Comparison of ENCODE assay signal across 23 cellular contexts in the genomic region with DNA sequence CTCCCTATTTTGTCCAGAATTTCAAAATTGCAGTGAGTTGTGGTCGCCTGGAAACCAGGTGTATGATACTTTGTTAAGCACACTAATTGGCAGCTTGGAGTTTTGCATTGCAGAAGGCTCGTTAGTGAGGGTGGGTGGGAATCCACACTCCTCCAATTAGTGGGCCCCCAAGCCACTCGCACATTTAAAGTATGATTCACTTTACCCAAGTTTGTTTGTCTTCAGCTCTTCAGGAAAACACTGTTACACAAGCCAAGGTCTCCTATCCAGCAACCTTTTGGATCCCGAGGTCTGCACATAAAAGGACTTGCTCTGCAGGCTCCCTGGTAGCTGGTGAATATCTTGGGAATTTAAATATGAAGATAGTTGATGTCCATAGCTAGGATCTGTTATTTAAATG.
DNase-seq lines count a peak whose midpoint lies in the region; ATAC-seq, FAIRE-seq and TF ChIP-seq lines count a peak whose summit lies in the region.
"Had no signal": no experiment of that assay in that cellular context is flagged by ENCODE, and none has a peak within 500 bp of the region (broad histone marks: within the 10 kb centered on the region; RNA-seq: fewer than 3 reads in every experiment).

No MANE protein-coding gene starts in this region.

- DNase-seq in HepG2 (ENCODE audit: low spot score) (no peak), right lobe of liver (no peak), astrocyte of the hippocampus (ENCODE audit: low read depth, low spot score) (peak; percentile 31), esophagus squamous epithelium (lab: John Stamatoyannopoulos, UW) (no peak), type B pancreatic cell (ENCODE audit: extremely low spot score, unreplicated experiment) (no peak), dedifferentiated amniotic fluid mesenchymal stem cell (ENCODE audit: extremely low spot score) (no peak), DMS153 treated with DMSO at 0.1 percent for 48 hours (lab: John Stamatoyannopoulos, UW; ENCODE audit: unreplicated experiment) (no peak)
- DNase-seq: CD4-positive, alpha-beta memory T cell; DMS53; GDM1; KBM-7; MM.1S; NCI-H1048; NCI-H1417 treated with DMSO at 0.1 percent for 48 hours; NCI-H1930; NCI-H226; NCI-H510A treated with DMSO at 0.1 percent for 48 hours; NCI-H82; Right ventricle myocardium superior had no signal

- peaks cover 40% of the 10 kb centered on the region for H3K4me1 Mint-ChIP-seq in type B pancreatic cell (ENCODE audit: unreplicated experiment)
- H3K4me1 Mint-ChIP-seq: CD4-positive, alpha-beta memory T cell had no signal

- no peaks in the 10 kb centered on the region for H3K27me3 Mint-ChIP-seq in type B pancreatic cell

- TF ChIP-seq EP300 in HepG2 (IDR thresholded peaks at IDR 0.05; ENCODE audit: low read depth in 2 of 2, low read length in 2 of 2) (no peak; a peak in 1 of 4 replicates), HepG2 (CRISPR knock-in tag; IDR thresholded peaks at IDR 0.05; ENCODE audit: borderline replicate concordance) (no peak)

- H3K9me3 ChIP-seq in HepG2 (ENCODE audit: low read length) (no peaks in the 10 kb centered on the region), right lobe of liver (no peaks in the 10 kb centered on the region), esophagus squamous epithelium (no peaks in the 10 kb centered on the region)
- H3K9me3 ChIP-seq: BLaER1 treated with 17β-estradiol and CSF1 and Interleukin-3, amounts not matched to agents 10 nM and 100 nM had no signal

- TF ChIP-seq CTCF in HepG2 (CRISPR knock-in tag; IDR thresholded peaks at IDR 0.05), result no peak
- no peak for TF ChIP-seq CTCF in right lobe of liver (IDR thresholded peaks at IDR 0.05)
- no peak for TF ChIP-seq CTCF in esophagus squamous epithelium (IDR thresholded peaks at IDR 0.05)
- no peak for TF ChIP-seq CTCF in type B pancreatic cell (conservative IDR thresholded peaks at IDR 0.05)

- ATAC-seq in HepG2, result no peak
- no peak for ATAC-seq in right lobe of liver
- no peak for ATAC-seq in HG02981 (IDR thresholded peaks at IDR 0.05; ENCODE audit: unreplicated experiment)

- H3K27ac Mint-ChIP-seq in type B pancreatic cell, result peak overlapping the region; percentile 95
- H3K27ac Mint-ChIP-seq: CD4-positive, alpha-beta memory T cell had no signal

- POLR2A ChIA-PET in HepG2 (lab: Yijun Ruan, JAX), result interaction anchor here (0.8 to 1.4 kb wide), 3 partner anchors 10 to 116 kb away, joined by 3 to 11 read pairs (median 3); a partner anchor contains a TSS

- TF ChIP-seq RAD21 in HepG2 (CRISPR knock-in tag; IDR thresholded peaks at IDR 0.05), result no peak

- intact Hi-C loops in HepG2 (cut with micrococcal nuclease; ENCODE audit: unreplicated experiment), result no loop called here
- intact Hi-C loops in right lobe of liver (cut with DNase I), result loop anchor here in 1 of 2 donors (10.0 kb wide), 1 partner anchor 61 kb away; a partner anchor contains a TSS
- intact Hi-C loops in esophagus squamous epithelium (cut with DNase I), result no loop called here

- no peak overlapping the region for H3K9ac ChIP-seq in HepG2 (ENCODE audit: insufficient read depth, low read depth, low read length)
- H3K9ac ChIP-seq: BLaER1 treated with 17β-estradiol and CSF1 and Interleukin-3, amounts not matched to agents 10 nM and 100 nM had no signal

- TF ChIP-seq POLR2A in HepG2 (IDR thresholded peaks at IDR 0.05; ENCODE audit: insufficient read depth in 1 of 2, low read depth in 2 of 2, low read length in 2 of 2) (no peak), right lobe of liver (IDR thresholded peaks at IDR 0.05) (no peak), esophagus squamous epithelium (IDR thresholded peaks at IDR 0.05) (no peak)

- H3K27ac ChIP-seq in HepG2 (ENCODE audit: extremely low read length, insufficient read depth, low read length) (peak overlapping the region; percentile 10), right lobe of liver (peak overlapping the region in 1 of 3 donors; percentile 38), esophagus squamous epithelium (peak overlapping the region in 3 of 4 donors; percentile 3 to 88 (median 77))
- H3K27ac ChIP-seq: 22Rv1; BLaER1 treated with 17β-estradiol and CSF1 and Interleukin-3, amounts not matched to agents 10 nM and 100 nM had no signal

- no peak overlapping the region for H2AFZ ChIP-seq in HepG2 (ENCODE audit: low read length)

- FAIRE-seq in HepG2 (lab: Jason Lieb, UNC), result peak; percentile 50
- FAIRE-seq: GM18507 had no signal

- H3K4me3 ChIP-seq in HepG2 (replicated peaks in 1 of 3; ENCODE audit: insufficient read depth in 1 of 3, low read depth in 2 of 3, low read length in 3 of 3), result no peak overlapping the region
- no peak overlapping the region for H3K4me3 ChIP-seq in right lobe of liver
- no peak overlapping the region for H3K4me3 ChIP-seq in esophagus squamous epithelium
- H3K4me3 ChIP-seq: BLaER1 treated with 17β-estradiol and CSF1 and Interleukin-3, amounts not matched to agents 10 nM and 100 nM had no signal

- CTCF ChIA-PET in HepG2 (lab: Yijun Ruan, JAX; ENCODE audit: low intra/inter-chr PET ratio, low total read pairs), result no interaction called here

- H3K4me1 ChIP-seq in HepG2 (ENCODE audit: insufficient read depth, low read length) (peaks cover 80% of the 10 kb centered on the region), right lobe of liver (peaks cover 0 to 19% (median 8%) of the 10 kb centered on the region in 4 donors), esophagus squamous epithelium (peaks cover 16 to 80% (median 28%) of the 10 kb centered on the region in 3 donors)

- 57% methylated on average over 4 of the region's 4 CpGs for WGBS in HepG2 (ENCODE audit: low lambda C conversion rate)
- WGBS in right lobe of liver (ENCODE audit: insufficient coverage, low coverage, low lambda C conversion rate, missing lambda C conversion rate), result 54% methylated on average over 3 of the region's 4 CpGs
- WGBS in esophagus squamous epithelium, 2 donors, result 71 to 84% methylated on average over 3 to 4 of the region's 4 CpGs

- H3K4me2 ChIP-seq in HepG2 (ENCODE audit: low read depth, low read length), result no peak overlapping the region; the same call in 1 of the 2 replicates

- H3K27me3 ChIP-seq in HepG2 (ENCODE audit: control insufficient read depth in 1 of 2, insufficient read depth in 2 of 2, low read length in 2 of 2), result no peaks in the 10 kb centered on the region
- H3K27me3 ChIP-seq in right lobe of liver, result no peaks in the 10 kb centered on the region
- H3K27me3 ChIP-seq in esophagus squamous epithelium, result no peaks in the 10 kb centered on the region
- H3K27me3 ChIP-seq: BLaER1 treated with 17β-estradiol and CSF1 and Interleukin-3, amounts not matched to agents 10 nM and 100 nM had no signal

- in situ Hi-C loops in HepG2 (cut with HindIII; ENCODE audit: extremely low pct_ligation_motif_present, low pct_unique_long_range_greater_than_20kb), result no loop called here

- H3K9me3 Mint-ChIP-seq in type B pancreatic cell, result no peaks in the 10 kb centered on the region
- H3K9me3 Mint-ChIP-seq: CD4-positive, alpha-beta memory T cell had no signal

- H3K36me3 Mint-ChIP-seq in type B pancreatic cell, result no peaks in the 10 kb centered on the region
- H3K36me3 Mint-ChIP-seq: CD4-positive, alpha-beta memory T cell had no signal

- H3K4me3 Mint-ChIP-seq in type B pancreatic cell, result no peak overlapping the region
- H3K4me3 Mint-ChIP-seq: CD4-positive, alpha-beta memory T cell had no signal

- H3K79me2 ChIP-seq in HepG2 (ENCODE audit: insufficient read depth, low read length), result peaks cover 29% of the 10 kb centered on the region

- H3K36me3 ChIP-seq in HepG2 (replicated peaks in 1 of 2; ENCODE audit: control insufficient read depth in 1 of 2, insufficient read depth in 2 of 2, low read length in 2 of 2), result peaks cover 2 to 18% of the 10 kb centered on the region in 2 experiments; a peak in 4 of 5 replicates
- H3K36me3 ChIP-seq in right lobe of liver, result no peaks in the 10 kb centered on the region
- H3K36me3 ChIP-seq in esophagus squamous epithelium, result no peaks in the 10 kb centered on the region
- H3K36me3 ChIP-seq: BLaER1 treated with 17β-estradiol and CSF1 and Interleukin-3, amounts not matched to agents 10 nM and 100 nM had no signal

- BruUV-seq in HepG2 (replicated peaks; lab: Mats Ljungman, UMichigan), result no TSS peak

- H4K20me1 ChIP-seq in HepG2 (ENCODE audit: insufficient read depth, low read length), result peaks cover 7% of the 10 kb centered on the region; the same call in 1 of the 2 replicates
- H4K20me1 ChIP-seq: BLaER1 treated with 17β-estradiol and CSF1 and Interleukin-3, amounts not matched to agents 10 nM and 100 nM had no signal

TF ChIP-seq in HepG2, 621 proteins besides CTCF, POLR2A, EP300 and RAD21 (continues in another document):
- TF ChIP-seq, protein P1, sequence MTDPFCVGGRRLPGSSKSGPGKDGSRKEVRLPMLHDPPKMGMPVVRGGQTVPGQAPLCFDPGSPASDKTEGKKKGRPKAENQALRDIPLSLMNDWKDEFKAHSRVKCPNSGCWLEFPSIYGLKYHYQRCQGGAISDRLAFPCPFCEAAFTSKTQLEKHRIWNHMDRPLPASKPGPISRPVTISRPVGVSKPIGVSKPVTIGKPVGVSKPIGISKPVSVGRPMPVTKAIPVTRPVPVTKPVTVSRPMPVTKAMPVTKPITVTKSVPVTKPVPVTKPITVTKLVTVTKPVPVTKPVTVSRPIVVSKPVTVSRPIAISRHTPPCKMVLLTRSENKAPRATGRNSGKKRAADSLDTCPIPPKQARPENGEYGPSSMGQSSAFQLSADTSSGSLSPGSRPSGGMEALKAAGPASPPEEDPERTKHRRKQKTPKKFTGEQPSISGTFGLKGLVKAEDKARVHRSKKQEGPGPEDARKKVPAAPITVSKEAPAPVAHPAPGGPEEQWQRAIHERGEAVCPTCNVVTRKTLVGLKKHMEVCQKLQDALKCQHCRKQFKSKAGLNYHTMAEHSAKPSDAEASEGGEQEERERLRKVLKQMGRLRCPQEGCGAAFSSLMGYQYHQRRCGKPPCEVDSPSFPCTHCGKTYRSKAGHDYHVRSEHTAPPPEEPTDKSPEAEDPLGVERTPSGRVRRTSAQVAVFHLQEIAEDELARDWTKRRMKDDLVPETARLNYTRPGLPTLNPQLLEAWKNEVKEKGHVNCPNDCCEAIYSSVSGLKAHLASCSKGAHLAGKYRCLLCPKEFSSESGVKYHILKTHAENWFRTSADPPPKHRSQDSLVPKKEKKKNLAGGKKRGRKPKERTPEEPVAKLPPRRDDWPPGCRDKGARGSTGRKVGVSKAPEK (CRISPR knock-in tag; IDR thresholded peaks at IDR 0.05; ENCODE audit: borderline replicate concordance), result no peak
- no peak for TF ChIP-seq SUZ12 (IDR thresholded peaks at IDR 0.05; ENCODE audit: low read depth, low read length)
- TF ChIP-seq ZNF441 (CRISPR knock-in tag; IDR thresholded peaks at IDR 0.05; ENCODE audit: borderline replicate concordance), result no peak
- no peak for TF ChIP-seq NFYC (CRISPR knock-in tag; IDR thresholded peaks at IDR 0.05)
- no peak for TF ChIP-seq ZSCAN12 (CRISPR knock-in tag; IDR thresholded peaks at IDR 0.05)
- TF ChIP-seq ZNF44 (CRISPR knock-in tag; IDR thresholded peaks at IDR 0.05), result no peak
- TF ChIP-seq ZNF703 (CRISPR knock-in tag; IDR thresholded peaks at IDR 0.05; ENCODE audit: borderline replicate concordance), result no peak
- peak; percentile 49; the same call in 1 of the 2 replicates for TF ChIP-seq HMG20A (CRISPR knock-in tag; IDR thresholded peaks at IDR 0.05; ENCODE audit: borderline replicate concordance)
- TF ChIP-seq NFIC (IDR thresholded peaks at IDR 0.05; ENCODE audit: low read length), result peak; percentile 43; the same call in 1 of the 2 replicates
